Comparison of ENCODE assay signal across 5 cellular contexts in the genomic region with DNA sequence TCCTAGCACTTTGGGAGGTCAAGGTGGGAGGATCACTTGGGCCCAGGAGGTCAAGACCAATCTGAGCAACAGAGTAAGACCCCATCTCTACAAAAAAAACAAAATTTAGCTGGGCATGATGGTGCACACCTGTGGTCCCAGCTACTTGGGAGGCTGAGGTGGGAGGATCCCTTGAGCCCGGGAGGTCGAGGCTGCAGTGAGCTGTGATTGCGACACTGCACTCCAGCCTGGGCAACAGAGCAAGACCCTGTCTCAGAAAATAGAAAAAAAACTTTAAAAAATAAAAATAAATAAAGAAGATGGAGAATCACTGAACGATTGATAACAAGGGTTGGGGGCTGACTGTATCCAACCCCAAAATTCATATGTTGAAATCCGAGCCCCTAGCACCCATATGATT.
DNase-seq lines count a peak whose midpoint lies in the region; ATAC-seq, FAIRE-seq and TF ChIP-seq lines count a peak whose summit lies in the region.
"Not testable (repeated sequence)": the region's sequence is repeated elsewhere in the genome, so short reads cannot be mapped to it uniquely, and the experiment has no call there.

No MANE protein-coding gene starts in this region.

- H3K9me1 ChIP-seq in IMR-90 (ENCODE audit: insufficient read depth, low read length); K562 (ENCODE audit: control insufficient read depth, insufficient read depth, low read length): not testable (repeated sequence)

- not testable (repeated sequence) for H4K5ac ChIP-seq in IMR-90 (ENCODE audit: low read depth, low read length)

- not testable (repeated sequence) for H2BK20ac ChIP-seq in IMR-90 (ENCODE audit: low read depth, low read length)

- CTCF ChIA-PET in CD4-positive, alpha-beta memory T cell (lab: Charles Lee; ENCODE audit: partially characterized antibody); IMR-90 (lab: Yijun Ruan, JAX); K562 (lab: Yijun Ruan, JAX; ENCODE audit: low intra/inter-chr PET ratio): not testable (repeated sequence)

- not testable (repeated sequence) for H3K56ac ChIP-seq in IMR-90 (ENCODE audit: extremely low read depth, insufficient read depth, low read length)

- peaks cover 0 to 22% (median 2%) of the 10 kb centered on the region in 4 donors for H3K4me1 Mint-ChIP-seq in CD4-positive, alpha-beta memory T cell
- H3K4me1 Mint-ChIP-seq in endothelial cell (ENCODE audit: unreplicated experiment): not testable (repeated sequence)

- H3K4me3 ChIP-seq in CD4-positive, alpha-beta memory T cell (ENCODE audit: low read length in 2 of 2); IMR-90 (ENCODE audit: insufficient read depth, low read depth, low read length); K562; osteoblast (ENCODE audit: insufficient read depth, low read length): not testable (repeated sequence)

- POLR2A ChIA-PET in CD4-positive, alpha-beta memory T cell (lab: Charles Lee; ENCODE audit: partially characterized antibody); IMR-90 (lab: Charles Lee; ENCODE audit: unreplicated experiment): not testable (repeated sequence)
- POLR2A ChIA-PET in K562 (lab: Yijun Ruan, JAX): interaction anchor here (0.7 kb wide), 1 partner anchor 9 kb away, joined by 3 read pairs; no protein-coding TSS in a partner anchor

- not testable (repeated sequence) for H2BK5ac ChIP-seq in IMR-90 (ENCODE audit: low read depth, low read length, poor library complexity, severe bottlenecking)

- intact Hi-C loops in CD4-positive, alpha-beta memory T cell (cut with micrococcal nuclease); IMR-90 (cut with micrococcal nuclease); K562 (cut with micrococcal nuclease): not testable (repeated sequence)

- not testable (repeated sequence) for H2BK15ac ChIP-seq in IMR-90 (ENCODE audit: low read depth, low read length)

- H4K20me1 ChIP-seq in IMR-90 (ENCODE audit: insufficient read depth, low read length); K562 (replicated peaks; ENCODE audit: control insufficient read depth, insufficient read depth, low read length); osteoblast (ENCODE audit: insufficient read depth, low read length): not testable (repeated sequence)

- H3K9me3 Mint-ChIP-seq in CD4-positive, alpha-beta memory T cell; endothelial cell (ENCODE audit: unreplicated experiment): not testable (repeated sequence)

- peaks cover 4 to 16% of the 10 kb centered on the region in 2 donors for H3K36me3 Mint-ChIP-seq in CD4-positive, alpha-beta memory T cell
- H3K36me3 Mint-ChIP-seq in endothelial cell (ENCODE audit: low read depth, unreplicated experiment): not testable (repeated sequence)

- H3K9ac ChIP-seq in IMR-90 (ENCODE audit: low read depth, low read length); K562 (ENCODE audit: insufficient read depth in 1 of 2, low read depth in 2 of 2, low read length in 2 of 2): not testable (repeated sequence)

- H3K27me3 ChIP-seq in CD4-positive, alpha-beta memory T cell (ENCODE audit: insufficient read depth, low read length); IMR-90 (ENCODE audit: control insufficient read depth, insufficient read depth, low read length); K562 (ENCODE audit: control insufficient read depth in 2 of 2, insufficient read depth in 2 of 2, low read length in 2 of 2); osteoblast (ENCODE audit: insufficient read depth, low read length): not testable (repeated sequence)

- H3K4me2 ChIP-seq in IMR-90 (ENCODE audit: low read depth, low read length); K562 (ENCODE audit: insufficient read depth, low read length); osteoblast (ENCODE audit: insufficient read depth, low read length): not testable (repeated sequence)

- BruUV-seq in IMR-90 (replicated peaks; lab: Mats Ljungman, UMichigan); K562 (replicated peaks; lab: Mats Ljungman, UMichigan): not testable (repeated sequence)

- H3K4me3 Mint-ChIP-seq in CD4-positive, alpha-beta memory T cell: not testable (repeated sequence)
- peak overlapping the region; percentile 8 for H3K4me3 Mint-ChIP-seq in endothelial cell (ENCODE audit: unreplicated experiment)

- H2AK5ac ChIP-seq in IMR-90 (ENCODE audit: low read depth, low read length): not testable (repeated sequence)

- H2BK120ac ChIP-seq in IMR-90 (ENCODE audit: low read depth, low read length): not testable (repeated sequence)

- ATAC-seq in IMR-90 (ENCODE audit: low read depth); K562: not testable (repeated sequence)

- H2AK9ac ChIP-seq in IMR-90 (replicated peaks; ENCODE audit: low read depth, low read length, poor library complexity): not testable (repeated sequence)

- not testable (repeated sequence) for TF ChIP-seq POLR2A in IMR-90 (IDR thresholded peaks at IDR 0.05; ENCODE audit: low read depth, low read length); K562 (conservative IDR thresholded peaks at IDR 0.05)

- not testable (repeated sequence) for FAIRE-seq in K562 (lab: Jason Lieb, UNC)

- TF ChIP-seq EP300 in K562 (IDR thresholded peaks at IDR 0.05; ENCODE audit: low read length): not testable (repeated sequence)

- not testable (repeated sequence) for H3K36me3 ChIP-seq in CD4-positive, alpha-beta memory T cell (ENCODE audit: insufficient read depth, low read length); IMR-90 (ENCODE audit: control insufficient read depth, insufficient read depth, low read length); K562 (ENCODE audit: control insufficient read depth, insufficient read depth, low read length); osteoblast (ENCODE audit: insufficient read depth, low read length)

- not testable (repeated sequence) for DNase-seq in CD4-positive, alpha-beta memory T cell; IMR-90; K562 (ENCODE audit: extremely low read depth in 1 of 4, low spot score in 3 of 4); endothelial cell (ENCODE audit: low spot score)
- peak; percentile 19 for DNase-seq in osteoblast (ENCODE audit: insufficient read length, low spot score, missing footprints)

- not testable (repeated sequence) for H3K4ac ChIP-seq in IMR-90 (ENCODE audit: low read depth, low read length)

- no CpG with 5 or more reads among the region's 5 CpGs for WGBS in IMR-90 (ENCODE audit: extremely low coverage in 2 of 2, insufficient read length in 1 of 2), 2 experiments
- 45% methylated on average over 5 of the region's 5 CpGs for WGBS in K562 (ENCODE audit: insufficient coverage, low coverage, missing lambda C conversion rate)

- not testable (repeated sequence) for TF ChIP-seq RAD21 in IMR-90 (IDR thresholded peaks at IDR 0.05; ENCODE audit: low read length); K562 (CRISPR knock-in tag; conservative IDR thresholded peaks at IDR 0.05 in 1 of 2, IDR thresholded peaks at IDR 0.05 in 1 of 2)

- peak overlapping the region in 4 of 7 donors; percentile 22 to 84 (median 74) for H3K27ac Mint-ChIP-seq in CD4-positive, alpha-beta memory T cell
- not testable (repeated sequence) for H3K27ac Mint-ChIP-seq in endothelial cell (ENCODE audit: unreplicated experiment)

- not testable (repeated sequence) for H3K27me3 Mint-ChIP-seq in CD4-positive, alpha-beta memory T cell; endothelial cell (ENCODE audit: unreplicated experiment)

- H3K4me1 ChIP-seq in CD4-positive, alpha-beta memory T cell (ENCODE audit: insufficient read depth, low read length); IMR-90 (ENCODE audit: control insufficient read depth, insufficient read depth, low read length); K562 (replicated peaks in 1 of 2; ENCODE audit: control insufficient read depth in 2 of 2, insufficient read depth in 2 of 2, low read length in 2 of 2); osteoblast (ENCODE audit: insufficient read depth, low read length): not testable (repeated sequence)

- not testable (repeated sequence) for H4K91ac ChIP-seq in IMR-90 (ENCODE audit: insufficient read depth, low read depth, low read length)

- not testable (repeated sequence) for H3K9me3 ChIP-seq in CD4-positive, alpha-beta memory T cell (ENCODE audit: control insufficient read depth in 1 of 2, low read length in 2 of 2); IMR-90 (ENCODE audit: control insufficient read depth, insufficient read depth, low read length); K562 (replicated peaks; ENCODE audit: control insufficient read depth, insufficient read depth, low read depth, low read length); osteoblast (ENCODE audit: low read depth, low read length)

- H3K27ac ChIP-seq in CD4-positive, alpha-beta memory T cell (ENCODE audit: low read depth, low read length); IMR-90 (ENCODE audit: insufficient read depth, low read length); K562 (ENCODE audit: extremely low read depth, low read depth, low read length); osteoblast (ENCODE audit: low read depth, low read length): not testable (repeated sequence)

- not testable (repeated sequence) for H3K14ac ChIP-seq in IMR-90 (replicated peaks; ENCODE audit: low read depth, low read length)

- H3K18ac ChIP-seq in IMR-90 (ENCODE audit: low read depth, low read length): not testable (repeated sequence)

- H3K79me2 ChIP-seq in K562 (ENCODE audit: control insufficient read depth, insufficient read depth, low read length); osteoblast (ENCODE audit: insufficient read depth, low read length): not testable (repeated sequence)

- H2AFZ ChIP-seq in IMR-90 (replicated peaks; ENCODE audit: low read length, poor library complexity); K562 (ENCODE audit: low read depth, low read length); osteoblast (ENCODE audit: low read length): not testable (repeated sequence)

- in situ Hi-C loops in IMR-90 (cut with MboI; ENCODE audit: low sequenced_read_pairs); K562 (cut with MboI): not testable (repeated sequence)

- not testable (repeated sequence) for H4K8ac ChIP-seq in IMR-90 (ENCODE audit: low read depth in 2 of 2, low read length in 2 of 2)

- H3K79me1 ChIP-seq in IMR-90 (ENCODE audit: low read depth in 1 of 2, low read length in 2 of 2): peaks cover 0 to 12% of the 10 kb centered on the region in 2 experiments; a peak in 1 of 4 replicates

- not testable (repeated sequence) for TF ChIP-seq CTCF in IMR-90 (conservative IDR thresholded peaks at IDR 0.05; ENCODE audit: low read depth, low read length); K562 (IDR thresholded peaks at IDR 0.05 in 2 of 3, conservative IDR thresholded peaks at IDR 0.05 in 1 of 3; ENCODE audit: insufficient read depth in 2 of 3, low read depth in 1 of 3, low read length in 3 of 3); endothelial cell (IDR thresholded peaks at IDR 0.05; ENCODE audit: unreplicated experiment); osteoblast (IDR thresholded peaks at IDR 0.05; ENCODE audit: extremely low read depth, low read depth, low read length)

- dilution Hi-C loops in IMR-90 (cut with HindIII; ENCODE audit: low sequenced_read_pairs, unreplicated experiment): not testable (repeated sequence)

- not testable (repeated sequence) for H3K23ac ChIP-seq in IMR-90 (ENCODE audit: low read depth, low read length)
